8 cellular contexts compared by ENCODE assay signal in genomic region chr7:151315038-151315655, GRCh38. TPM values are rescaled to one million over a fixed set of nuclear protein-coding genes. Genes with fewer than 3 reads are reported as not detected.
DNase-seq lines count a peak whose midpoint lies in the region; FAIRE-seq and TF ChIP-seq lines count a peak whose summit lies in the region.

No MANE protein-coding gene starts in this region.

- peak; percentile 36 for FAIRE-seq in GM12892 (lab: Jason Lieb, UNC)

- H3K9me3 ChIP-seq in Loucy (ENCODE audit: insufficient read depth, low read depth, low read length), result peaks cover 20% of the 10 kb centered on the region
- H3K9me3 ChIP-seq in vagina, result no peaks in the 10 kb centered on the region

- no peaks in the 10 kb centered on the region for H3K36me3 Mint-ChIP-seq in progenitor cell of endocrine pancreas (ENCODE audit: insufficient read depth)

- intact Hi-C loops in head of caudate nucleus (cut with DNase I), result loop anchor here (5.0 kb wide), 1 partner anchor 37 kb away; no protein-coding TSS in a partner anchor
- intact Hi-C loops in vagina (cut with DNase I), result no loop called here

- no peak overlapping the region for H3K4me3 Mint-ChIP-seq in progenitor cell of endocrine pancreas (ENCODE audit: low read depth)

- H3K4me3 ChIP-seq in Loucy (ENCODE audit: low read length, poor library complexity, severe bottlenecking), result no peak overlapping the region
- H3K4me3 ChIP-seq in vagina, result no peak overlapping the region

- peak overlapping the region; percentile 70; the same call in 1 of the 2 replicates for H2AFZ ChIP-seq in Loucy (ENCODE audit: low read length)

- no peaks in the 10 kb centered on the region for H3K36me3 ChIP-seq in Loucy (ENCODE audit: insufficient read depth, low read length)
- no peaks in the 10 kb centered on the region for H3K36me3 ChIP-seq in vagina

- H3K27ac ChIP-seq in 22Rv1 (no peak overlapping the region), vagina (no peak overlapping the region)

- H3K27me3 ChIP-seq in Loucy (ENCODE audit: insufficient read depth, low read length, poor library complexity, severe bottlenecking) (no peaks in the 10 kb centered on the region), vagina (no peaks in the 10 kb centered on the region)

- H3K27ac Mint-ChIP-seq in progenitor cell of endocrine pancreas, result no peak overlapping the region

- H3K4me2 ChIP-seq in Loucy (ENCODE audit: low read depth, low read length, poor library complexity, severe bottlenecking), result peak overlapping the region; percentile 57

- H3K9me2 ChIP-seq in Loucy (replicated peaks; ENCODE audit: low read depth, low read length), result no peaks in the 10 kb centered on the region

- no peaks in the 10 kb centered on the region for H3K4me1 ChIP-seq in Loucy (ENCODE audit: insufficient read depth, low read length, poor library complexity, severe bottlenecking)
- H3K4me1 ChIP-seq in vagina, result no peaks in the 10 kb centered on the region

- no peaks in the 10 kb centered on the region for H4K20me1 ChIP-seq in Loucy (ENCODE audit: insufficient read depth, low read length, poor library complexity, severe bottlenecking)

- no peaks in the 10 kb centered on the region for H3F3A ChIP-seq in Loucy (ENCODE audit: low read depth)

- TF ChIP-seq POLR2A in GM12892 (IDR thresholded peaks at IDR 0.05; ENCODE audit: low read depth, low read length), result no peak
- TF ChIP-seq POLR2A in vagina (IDR thresholded peaks at IDR 0.05), result no peak

- no peak overlapping the region for H3K9ac ChIP-seq in Loucy (ENCODE audit: low read depth, low read length, poor library complexity, severe bottlenecking)

- DNase-seq in GM12892 (ENCODE audit: insufficient read length), result peak; percentile 53
- DNase-seq in SKM-1 treated with dmso at 0.1 percent for 144 hours (lab: John Stamatoyannopoulos, UW; ENCODE audit: unreplicated experiment), result peak; percentile 32
- DNase-seq in activated naive CD4-positive, alpha-beta T cell treated with anti-CD3 and anti-CD28 coated beads, Interleukin-2, amount 50 U/mL, for 16 hours, result peak; percentile 69
- DNase-seq in head of caudate nucleus, result peak; percentile 51 to 93 (median 78)
- DNase-seq in progenitor cell of endocrine pancreas (ENCODE audit: low spot score, unreplicated experiment), result peak; percentile 58
- DNase-seq in vagina (ENCODE audit: extremely low spot score in 2 of 2), result peak in 1 of 2 donors; percentile 86

- TF ChIP-seq CTCF in 22Rv1 (IDR thresholded peaks at IDR 0.05), result peak; percentile 99
- peak; percentile 78 for TF ChIP-seq CTCF in Loucy (conservative IDR thresholded peaks at IDR 0.05; ENCODE audit: low read length)
- peak; percentile 88 for TF ChIP-seq CTCF in progenitor cell of endocrine pancreas (IDR thresholded peaks at IDR 0.05; ENCODE audit: unreplicated experiment)
- TF ChIP-seq CTCF in vagina (IDR thresholded peaks at IDR 0.05), result peak; percentile 79 to 91 (median 82)

- H3K79me2 ChIP-seq in Loucy (ENCODE audit: insufficient read depth, low read length), result no peaks in the 10 kb centered on the region

- H3K9me3 Mint-ChIP-seq in progenitor cell of endocrine pancreas (ENCODE audit: low read depth), result peaks cover 13% of the 10 kb centered on the region

- no peaks in the 10 kb centered on the region for H3K4me1 Mint-ChIP-seq in progenitor cell of endocrine pancreas (ENCODE audit: low read depth)

- H3K27me3 Mint-ChIP-seq in progenitor cell of endocrine pancreas, result no peaks in the 10 kb centered on the region

RNA-seq across cellular contexts. Expression of gene NUB1, which starts 26.5 kb away (rescaled TPM):
- polyA plus RNA-seq in GM12892 (2012; ENCODE audit: missing spikeins), result 46.7 TPM
- 49.0 and 53.5 TPM in 2 replicates for total RNA-seq in progenitor cell of endocrine pancreas
- total RNA-seq in vagina, result 46.2 TPM
